15 cellular contexts compared by ENCODE assay signal in genomic region chr17:27759528-27759927, GRCh38. TPM values are rescaled to one million over a fixed set of nuclear protein-coding genes. Genes with fewer than 3 reads are reported as not detected.
DNase-seq lines count a peak whose midpoint lies in the region; ATAC-seq and TF ChIP-seq lines count a peak whose summit lies in the region.
"Had no signal": no experiment of that assay in that cellular context is flagged by ENCODE, and none has a peak within 500 bp of the region (broad histone marks: within the 10 kb centered on the region; RNA-seq: fewer than 3 reads in every experiment).

No MANE protein-coding gene starts in this region.

- no peak overlapping the region for H3K27ac ChIP-seq in neuronal stem cell (replicated peaks; ENCODE audit: low read length)
- no peak overlapping the region for H3K27ac ChIP-seq in SK-N-SH (ENCODE audit: low read depth in 2 of 2, low read length in 1 of 2)
- H3K27ac ChIP-seq: BLaER1 had no signal

- peaks cover 23% of the 10 kb centered on the region for H3K27me3 Mint-ChIP-seq in stimulated activated naive CD8-positive, alpha-beta T cell treated with anti-CD3 and anti-CD28 coated beads, Interleukin-15, amount 100 ng/mL, for 72 hours

- H4K8ac ChIP-seq in neuronal stem cell (ENCODE audit: low read depth, low read length): no peak overlapping the region

- no peaks in the 10 kb centered on the region for H3F3A ChIP-seq in SK-N-SH (replicated peaks; ENCODE audit: insufficient read depth)

- POLR2A ChIA-PET in SK-N-SH (lab: Yijun Ruan, JAX): interaction anchor here (1.3 kb wide), 1 partner anchor 120 kb away, joined by 5 read pairs; no protein-coding TSS in a partner anchor

- no peak overlapping the region for H3K23ac ChIP-seq in neuronal stem cell (ENCODE audit: low read depth, low read length, poor library complexity)

- H3K9me2 ChIP-seq in SK-N-SH: no peaks in the 10 kb centered on the region

- H3K4me3 Mint-ChIP-seq in stimulated activated naive CD8-positive, alpha-beta T cell treated with anti-CD3 and anti-CD28 coated beads, Interleukin-15, amount 100 ng/mL, for 72 hours: no peak overlapping the region
- H3K4me3 Mint-ChIP-seq: CD14-positive monocyte; CD4-positive, alpha-beta memory T cell; CD4-positive, CD25-positive, alpha-beta regulatory T cell; CD8-positive, alpha-beta memory T cell had no signal

- no peak overlapping the region for H4K91ac ChIP-seq in neuronal stem cell (ENCODE audit: low read depth, low read length, poor library complexity)

- H3K79me1 ChIP-seq in neuronal stem cell (ENCODE audit: low read depth, low read length): no peaks in the 10 kb centered on the region

- H3K27me3 ChIP-seq in neuronal stem cell (ENCODE audit: control insufficient read depth in 3 of 3, insufficient read depth in 3 of 3, low read depth in 1 of 3, low read length in 3 of 3): no peaks in the 10 kb centered on the region
- no peaks in the 10 kb centered on the region for H3K27me3 ChIP-seq in SK-N-SH (ENCODE audit: insufficient read depth)
- H3K27me3 ChIP-seq: BE2C, BLaER1 had no signal

- TF ChIP-seq CTCF in SK-N-SH (IDR thresholded peaks at IDR 0.05): no peak

- peak overlapping the region; percentile 48 for H3K18ac ChIP-seq in neuronal stem cell (ENCODE audit: low read length)

- H2BK5ac ChIP-seq in neuronal stem cell (ENCODE audit: low read length): no peak overlapping the region

- no peaks in the 10 kb centered on the region for H3K79me2 ChIP-seq in SK-N-SH (ENCODE audit: insufficient read depth)

- H3K36me3 ChIP-seq in neuronal stem cell (replicated peaks in 1 of 2; ENCODE audit: control insufficient read depth in 2 of 2, insufficient read depth in 2 of 2, low read length in 2 of 2) (no peaks in the 10 kb centered on the region), SK-N-SH (replicated peaks in 1 of 2; ENCODE audit: control insufficient read depth in 1 of 2, insufficient read depth in 2 of 2, low read length in 1 of 2) (no peaks in the 10 kb centered on the region)
- H3K36me3 ChIP-seq: BE2C, BLaER1 had no signal

- WGBS in neuronal stem cell (ENCODE audit: extremely low coverage in 2 of 2, insufficient read length in 2 of 2, insufficient replicate concordance in 1 of 2), 2 donors: no CpG with 5 or more reads among the region's 14 CpGs
- 40% methylated on average over 2 of the region's 14 CpGs for WGBS in SK-N-SH (ENCODE audit: low lambda C conversion rate)

- CTCF ChIA-PET in SK-N-SH (lab: Yijun Ruan, JAX): interaction anchor here (0.6 to 9.2 kb wide), 30 partner anchors 10 to 492 kb away, joined by 3 to 289 read pairs (median 7); partner anchors contain the start of gene LYRM9

- H3K9ac ChIP-seq in neuronal stem cell (ENCODE audit: low read depth, low read length, poor library complexity) (no peak overlapping the region), SK-N-SH (no peak overlapping the region)
- H3K9ac ChIP-seq: BLaER1 had no signal

- H3K4me1 ChIP-seq in neuronal stem cell (ENCODE audit: control insufficient read depth in 2 of 2, insufficient read depth in 1 of 2, low read depth in 1 of 2, low read length in 2 of 2) (no peaks in the 10 kb centered on the region), SK-N-SH (ENCODE audit: control insufficient read depth in 1 of 2, insufficient read depth in 2 of 2, low read depth in 1 of 2, low read length in 1 of 2) (no peaks in the 10 kb centered on the region)
- H3K4me1 ChIP-seq: BE2C had no signal

- no peak overlapping the region for H3K27ac Mint-ChIP-seq in stimulated activated naive CD8-positive, alpha-beta T cell treated with anti-CD3 and anti-CD28 coated beads, Interleukin-15, amount 100 ng/mL, for 72 hours
- H3K27ac Mint-ChIP-seq: CD14-positive monocyte; CD4-positive, alpha-beta memory T cell; CD4-positive, CD25-positive, alpha-beta regulatory T cell; CD8-positive, alpha-beta memory T cell had no signal

- no peak for DNase-seq in stimulated activated naive CD8-positive, alpha-beta T cell treated with anti-CD3 and anti-CD28 coated beads, Interleukin-15, amount 100 ng/mL, for 72 hours
- no peak for DNase-seq in stimulated activated naive CD8-positive, alpha-beta T cell treated with anti-CD3 and anti-CD28 coated beads, Interleukin-15, Interleukin-2, amounts not matched to agents 100 U/mL and 50 U/mL, for 24 hours
- DNase-seq in neuronal stem cell (ENCODE audit: low spot score) (no peak), SK-N-SH (no peak), kidney glomerular epithelial cell (lab: John Stamatoyannopoulos, UW) (no peak)
- DNase-seq: DMS 273 treated with DMSO at 0.1 percent for 48 hours, DMS79 had no signal

- no peak overlapping the region for H2BK15ac ChIP-seq in neuronal stem cell (ENCODE audit: low read length)

- no peak overlapping the region for H3K4ac ChIP-seq in neuronal stem cell (ENCODE audit: low read length)

- H3K4me2 ChIP-seq in neuronal stem cell (ENCODE audit: insufficient read depth, low read length, poor library complexity, severe bottlenecking) (no peak overlapping the region), SK-N-SH (no peak overlapping the region)
- H3K4me2 ChIP-seq: BLaER1 had no signal

- no peak for TF ChIP-seq EP300 in SK-N-SH (IDR thresholded peaks at IDR 0.05; ENCODE audit: borderline replicate concordance in 1 of 2, low read depth in 1 of 2, low read length in 1 of 2)

- H2AFZ ChIP-seq in neuronal stem cell (ENCODE audit: low read length): no peak overlapping the region
- no peak overlapping the region for H2AFZ ChIP-seq in SK-N-SH (ENCODE audit: low read depth)

- H3K4me1 Mint-ChIP-seq in stimulated activated naive CD8-positive, alpha-beta T cell treated with anti-CD3 and anti-CD28 coated beads, Interleukin-15, amount 100 ng/mL, for 72 hours: no peaks in the 10 kb centered on the region
- H3K4me1 Mint-ChIP-seq: CD14-positive monocyte; CD4-positive, CD25-positive, alpha-beta regulatory T cell; CD8-positive, alpha-beta memory T cell had no signal

- ATAC-seq in stimulated activated naive CD8-positive, alpha-beta T cell treated with anti-CD3 and anti-CD28 coated beads, Interleukin-15, amount 100 ng/mL, for 72 hours: peak; percentile 10
- no peak for ATAC-seq in stimulated activated naive CD8-positive, alpha-beta T cell treated with anti-CD3 and anti-CD28 coated beads, Interleukin-15, Interleukin-2, amounts not matched to agents 100 U/mL and 50 U/mL, for 24 hours

- H2AK5ac ChIP-seq in neuronal stem cell (ENCODE audit: low read depth, low read length): no peak overlapping the region

- H3K9me3 Mint-ChIP-seq in stimulated activated naive CD8-positive, alpha-beta T cell treated with anti-CD3 and anti-CD28 coated beads, Interleukin-15, amount 100 ng/mL, for 72 hours: no peaks in the 10 kb centered on the region
- H3K9me3 Mint-ChIP-seq: CD14-positive monocyte; CD4-positive, alpha-beta memory T cell; CD4-positive, CD25-positive, alpha-beta regulatory T cell; CD8-positive, alpha-beta memory T cell had no signal

- no peaks in the 10 kb centered on the region for H4K20me1 ChIP-seq in SK-N-SH (ENCODE audit: insufficient read depth)
- H4K20me1 ChIP-seq: BLaER1 had no signal

- TF ChIP-seq RAD21 in SK-N-SH (IDR thresholded peaks at IDR 0.05; ENCODE audit: low read length): no peak

- H3K4me3 ChIP-seq in neuronal stem cell (ENCODE audit: low read length in 2 of 2) (peak overlapping the region in 1 of 2 donors; percentile 22), SK-N-SH (ENCODE audit: low read depth in 2 of 2, low read length in 1 of 2) (no peak overlapping the region; a peak in 1 of 4 replicates)
- H3K4me3 ChIP-seq: BLaER1, GM12878 had no signal

- no peak overlapping the region for H3K14ac ChIP-seq in neuronal stem cell (ENCODE audit: low read length)

- no peak overlapping the region for H2BK120ac ChIP-seq in neuronal stem cell (ENCODE audit: low read depth, low read length)

- H2BK12ac ChIP-seq in neuronal stem cell (ENCODE audit: low read length): no peak overlapping the region

- H3K9me3 ChIP-seq in neuronal stem cell (replicated peaks in 1 of 2; ENCODE audit: control insufficient read depth in 2 of 2, insufficient read depth in 1 of 2, low read depth in 1 of 2, low read length in 2 of 2): no peaks in the 10 kb centered on the region
- no peaks in the 10 kb centered on the region for H3K9me3 ChIP-seq in SK-N-SH
- H3K9me3 ChIP-seq: BE2C, BLaER1 had no signal

TF ChIP-seq in SK-N-SH, 30 proteins besides CTCF, POLR2A, EP300 and RAD21:
- no peak for TF ChIP-seq MEF2A (IDR thresholded peaks at IDR 0.05; ENCODE audit: borderline replicate concordance, low read depth)
- no peak for TF ChIP-seq MAX (IDR thresholded peaks at IDR 0.05; ENCODE audit: low read depth)
- no peak for TF ChIP-seq YY1 (IDR thresholded peaks at IDR 0.05; ENCODE audit: low read depth)
- no peak for TF ChIP-seq FOXM1 (IDR thresholded peaks at IDR 0.05; ENCODE audit: low read depth)
- TF ChIP-seq JUND (IDR thresholded peaks at IDR 0.05): no peak
- TF ChIP-seq, protein P1, sequence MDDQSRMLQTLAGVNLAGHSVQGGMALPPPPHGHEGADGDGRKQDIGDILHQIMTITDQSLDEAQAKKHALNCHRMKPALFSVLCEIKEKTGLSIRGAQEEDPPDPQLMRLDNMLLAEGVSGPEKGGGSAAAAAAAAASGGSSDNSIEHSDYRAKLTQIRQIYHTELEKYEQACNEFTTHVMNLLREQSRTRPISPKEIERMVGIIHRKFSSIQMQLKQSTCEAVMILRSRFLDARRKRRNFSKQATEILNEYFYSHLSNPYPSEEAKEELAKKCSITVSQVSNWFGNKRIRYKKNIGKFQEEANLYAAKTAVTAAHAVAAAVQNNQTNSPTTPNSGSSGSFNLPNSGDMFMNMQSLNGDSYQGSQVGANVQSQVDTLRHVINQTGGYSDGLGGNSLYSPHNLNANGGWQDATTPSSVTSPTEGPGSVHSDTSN (IDR thresholded peaks at IDR 0.05): no peak
TF ChIP-seq in SK-N-SH: peak in this region for 0.

RNA-seq across cellular contexts. Expression of gene NOS2, which starts 40.8 kb away (rescaled TPM):
- 2.5 TPM for polyA plus RNA-seq in neuronal stem cell (2013, experiment 1 of 2)
- polyA plus RNA-seq in neuronal stem cell (2013, experiment 2 of 2): 2.5 TPM
- not detected in 2 replicates for polyA plus RNA-seq in SK-N-SH (2012; rRNA removed)
- polyA plus RNA-seq in SK-N-SH (2012; cell fraction: cytosol; rRNA removed): under 0.01 and 0.03 TPM in 2 replicates
- 0.01 and 0.05 TPM in 2 replicates for polyA plus RNA-seq in SK-N-SH (2012; cell fraction: nucleus; rRNA removed)
- polyA plus RNA-seq: AG04450; CD14-positive monocyte; CD4-positive, CD25-positive, alpha-beta regulatory T cell; CD8-positive, alpha-beta memory T cell had no signal
